Comparison of ENCODE assay signal across 8 cellular contexts in the genomic region with DNA sequence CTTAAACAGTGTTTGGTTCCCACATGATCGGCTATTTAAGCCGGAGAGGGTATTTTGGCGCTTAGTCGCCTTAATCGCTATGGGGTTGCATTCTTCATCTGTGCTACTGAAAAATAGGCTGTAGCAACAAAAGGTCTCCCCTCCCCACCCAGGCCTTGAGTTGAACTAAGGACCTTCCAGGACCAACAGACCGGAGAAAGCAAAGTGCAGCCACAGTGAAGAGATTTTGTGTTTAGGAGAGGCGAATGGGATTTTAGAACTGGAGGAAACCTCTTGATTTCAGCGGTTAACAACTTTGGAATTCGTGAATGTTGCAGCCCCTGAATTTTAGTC. TPM values are rescaled to one million over a fixed set of nuclear protein-coding genes. Genes with fewer than 3 reads are reported as not detected.
DNase-seq lines count a peak whose midpoint lies in the region; ATAC-seq and TF ChIP-seq lines count a peak whose summit lies in the region.

No MANE protein-coding gene starts in this region.

- WGBS in GM23248 (ENCODE audit: low coverage in 1 of 2, low lambda C conversion rate in 2 of 2, missing lambda C conversion rate in 2 of 2), 2 experiments = 29 to 37% methylated on average over 9 of the region's 9 CpGs

- H2AFZ ChIP-seq in GM23248 (peak overlapping the region; percentile 95), parathyroid adenoma (peak overlapping the region; percentile 90)

- H3K27ac Mint-ChIP-seq in T-helper 17 cell = peak overlapping the region; percentile 85

- peaks cover 35% of the 10 kb centered on the region for H3K79me2 ChIP-seq in GM23248 (ENCODE audit: insufficient read depth)
- H3K79me2 ChIP-seq in parathyroid adenoma = no peaks in the 10 kb centered on the region

- ATAC-seq in T-helper 17 cell (no peak), GM21619 (IDR thresholded peaks at IDR 0.05; ENCODE audit: unreplicated experiment) (no peak), HG02884 (IDR thresholded peaks at IDR 0.05; ENCODE audit: unreplicated experiment) (no peak), GM21723 (IDR thresholded peaks at IDR 0.05; ENCODE audit: unreplicated experiment) (no peak)

- H3K27me3 ChIP-seq in GM23248 (replicated peaks; ENCODE audit: insufficient read depth) (no peaks in the 10 kb centered on the region), parathyroid adenoma (ENCODE audit: control insufficient read depth, insufficient read depth, low read length) (no peaks in the 10 kb centered on the region)

- H3K9me3 ChIP-seq in GM23248 (ENCODE audit: low read depth) (no peaks in the 10 kb centered on the region), T-helper 17 cell (ENCODE audit: control insufficient read depth, low read length, poor library complexity, severe bottlenecking) (no peaks in the 10 kb centered on the region), parathyroid adenoma (ENCODE audit: control insufficient read depth, low read length) (no peaks in the 10 kb centered on the region)

- H3K4me1 ChIP-seq in GM23248 (ENCODE audit: insufficient read depth) (0 out of 2 replicates have a peak, but pooled peaks cover 11% of the 10 kb centered on the region), parathyroid adenoma (peaks cover 5% of the 10 kb centered on the region)

- peak overlapping the region; percentile 67; the same call in 1 of the 2 replicates for H3K9ac ChIP-seq in GM23248
- H3K9ac ChIP-seq in parathyroid adenoma = no peak overlapping the region

- H3K36me3 Mint-ChIP-seq in T-helper 17 cell (ENCODE audit: low read depth) = no peaks in the 10 kb centered on the region

- H3K4me1 Mint-ChIP-seq in T-helper 17 cell = peaks cover 53% of the 10 kb centered on the region

- H3K36me3 ChIP-seq in GM23248 (ENCODE audit: low read depth) (no peaks in the 10 kb centered on the region), parathyroid adenoma (ENCODE audit: control insufficient read depth, insufficient read depth, low read length) (no peaks in the 10 kb centered on the region)

- DNase-seq in GM23248 = no peak
- DNase-seq in T-helper 17 cell = no peak
- DNase-seq in fibroblast of villous mesenchyme (ENCODE audit: low read depth) = peak; percentile 17
- DNase-seq in dermis blood vessel endothelial cell = no peak

- H3K4me2 ChIP-seq in GM23248 (ENCODE audit: unreplicated experiment) = peak overlapping the region; percentile 99
- H3K4me2 ChIP-seq in parathyroid adenoma (ENCODE audit: low read length) = peak overlapping the region; percentile 81

- H3F3A ChIP-seq in GM23248 (ENCODE audit: insufficient read depth) = peaks cover 12% of the 10 kb centered on the region

- H3K9me2 ChIP-seq in GM23248 (ENCODE audit: insufficient read depth) = no peaks in the 10 kb centered on the region

- TF ChIP-seq CTCF in fibroblast of villous mesenchyme (IDR thresholded peaks at IDR 0.05; ENCODE audit: insufficient read depth, low read depth, low read length) = no peak
- no peak for TF ChIP-seq CTCF in parathyroid adenoma (IDR thresholded peaks at IDR 0.05)

- H3K4me3 ChIP-seq in GM23248 = peak overlapping the region; percentile 85
- peak overlapping the region; percentile 68 for H3K4me3 ChIP-seq in fibroblast of villous mesenchyme (ENCODE audit: low read depth, low read length)
- peak overlapping the region; percentile 67 for H3K4me3 ChIP-seq in parathyroid adenoma (ENCODE audit: low read depth, low read length)

- peak overlapping the region; percentile 90 for H3K4me3 Mint-ChIP-seq in T-helper 17 cell

- H3K27me3 Mint-ChIP-seq in T-helper 17 cell = no peaks in the 10 kb centered on the region

- no peaks in the 10 kb centered on the region for H4K20me1 ChIP-seq in GM23248 (ENCODE audit: insufficient read depth)

- no peak overlapping the region for H3K27ac ChIP-seq in GM23248
- no peak overlapping the region for H3K27ac ChIP-seq in parathyroid adenoma

- in situ Hi-C loops in GM23248 (cut with MboI) = no loop called here

RNA-seq across cellular contexts. Expression of gene ITGA6, which starts 1.4 kb away (rescaled TPM):
- 45.4 and 47.7 TPM in 2 replicates for total RNA-seq in GM23248 (2014; rRNA removed; shearing (Covaris generic))
- polyA plus RNA-seq in GM23248 (2016; fragmentation: Nextera tagmentation; extraction: Ambion mirVana) = 18.9 and 20.3 TPM in 2 replicates
- total RNA-seq in T-helper 17 cell (10 to 100 TPM; 61.7 to 79.5 TPM), fibroblast of villous mesenchyme (58.0 and 131 TPM in 2 replicates), dermis blood vessel endothelial cell (338 and 347 TPM in 2 replicates)
